Comparison of ENCODE assay signal across 1 cellular context in the genomic region with DNA sequence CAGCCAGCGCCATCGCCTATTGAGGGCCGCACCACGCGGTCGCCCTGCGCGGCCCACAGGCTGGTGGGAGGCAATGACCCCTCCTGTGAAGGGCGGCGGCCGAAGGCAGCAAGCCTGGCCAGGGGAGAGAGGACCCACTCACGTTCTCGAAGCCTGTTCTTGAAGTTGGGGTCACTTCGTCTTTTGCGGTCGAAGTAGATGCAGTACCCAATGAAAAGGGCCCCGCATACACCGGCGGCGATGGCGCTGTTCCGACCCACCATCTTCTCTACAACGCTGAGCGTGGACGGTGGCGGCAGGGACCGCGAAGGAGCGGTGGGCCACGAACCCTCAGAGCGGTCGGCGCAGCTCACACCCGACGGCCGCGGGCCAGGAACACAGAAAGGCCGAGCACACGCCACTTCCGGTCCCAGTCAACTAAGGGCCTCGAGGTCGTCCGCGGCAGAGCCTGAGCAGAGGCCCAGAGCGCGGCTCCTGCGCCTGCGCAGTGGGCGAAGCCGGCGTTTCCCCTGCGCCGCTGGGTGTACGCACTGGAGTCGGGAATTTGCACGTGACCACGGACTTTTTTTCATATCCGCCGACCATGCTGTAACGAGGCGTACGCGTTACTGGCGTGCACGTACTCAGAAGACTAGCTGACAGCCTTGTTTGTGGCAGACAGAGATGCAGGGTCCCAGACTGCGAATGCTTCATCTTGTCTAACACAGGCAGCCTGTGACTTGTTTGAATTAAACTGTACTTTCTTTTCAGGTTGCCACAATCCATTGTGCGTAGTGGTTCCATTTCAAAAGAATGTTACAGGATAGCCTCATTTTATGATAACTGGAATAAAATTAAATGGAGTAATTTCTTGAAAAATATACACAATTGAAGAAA.
TF ChIP-seq lines count a peak whose summit lies in the region.

A gene (minus strand): TSS at position 385 of the 876 bp plus-strand sequence. CDS start 122 bp downstream, at position 263.

TF ChIP-seq in HepG2, 621 proteins besides CTCF, POLR2A, EP300 and RAD21 (continued from another document and continues in another):
- TF ChIP-seq MAFK (conservative IDR thresholded peaks at IDR 0.05 in 1 of 2, IDR thresholded peaks at IDR 0.05 in 1 of 2; ENCODE audit: low read length in 2 of 2) = no peak
- TF ChIP-seq, protein P1, sequence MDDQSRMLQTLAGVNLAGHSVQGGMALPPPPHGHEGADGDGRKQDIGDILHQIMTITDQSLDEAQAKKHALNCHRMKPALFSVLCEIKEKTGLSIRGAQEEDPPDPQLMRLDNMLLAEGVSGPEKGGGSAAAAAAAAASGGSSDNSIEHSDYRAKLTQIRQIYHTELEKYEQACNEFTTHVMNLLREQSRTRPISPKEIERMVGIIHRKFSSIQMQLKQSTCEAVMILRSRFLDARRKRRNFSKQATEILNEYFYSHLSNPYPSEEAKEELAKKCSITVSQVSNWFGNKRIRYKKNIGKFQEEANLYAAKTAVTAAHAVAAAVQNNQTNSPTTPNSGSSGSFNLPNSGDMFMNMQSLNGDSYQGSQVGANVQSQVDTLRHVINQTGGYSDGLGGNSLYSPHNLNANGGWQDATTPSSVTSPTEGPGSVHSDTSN (CRISPR knock-in tag; IDR thresholded peaks at IDR 0.05; ENCODE audit: borderline replicate concordance) = no peak
- peak; percentile 38; the same call in 1 of the 2 replicates for TF ChIP-seq CREM (IDR thresholded peaks at IDR 0.05)
- no peak for TF ChIP-seq CREM (CRISPR knock-in tag; IDR thresholded peaks at IDR 0.05)
- TF ChIP-seq ZNF713 (CRISPR knock-in tag; IDR thresholded peaks at IDR 0.05) = no peak
- TF ChIP-seq ZNF572 (CRISPR knock-in tag; IDR thresholded peaks at IDR 0.05) = no peak
- TF ChIP-seq TSC22D2 (CRISPR knock-in tag; IDR thresholded peaks at IDR 0.05; ENCODE audit: borderline replicate concordance) = no peak; the same call in 1 of the 2 replicates
- TF ChIP-seq ZNF841 (CRISPR knock-in tag; IDR thresholded peaks at IDR 0.05; ENCODE audit: borderline replicate concordance) = 0 out of 2 replicates have a peak, but pooled peaks have one; percentile 47
- TF ChIP-seq, protein P2, sequence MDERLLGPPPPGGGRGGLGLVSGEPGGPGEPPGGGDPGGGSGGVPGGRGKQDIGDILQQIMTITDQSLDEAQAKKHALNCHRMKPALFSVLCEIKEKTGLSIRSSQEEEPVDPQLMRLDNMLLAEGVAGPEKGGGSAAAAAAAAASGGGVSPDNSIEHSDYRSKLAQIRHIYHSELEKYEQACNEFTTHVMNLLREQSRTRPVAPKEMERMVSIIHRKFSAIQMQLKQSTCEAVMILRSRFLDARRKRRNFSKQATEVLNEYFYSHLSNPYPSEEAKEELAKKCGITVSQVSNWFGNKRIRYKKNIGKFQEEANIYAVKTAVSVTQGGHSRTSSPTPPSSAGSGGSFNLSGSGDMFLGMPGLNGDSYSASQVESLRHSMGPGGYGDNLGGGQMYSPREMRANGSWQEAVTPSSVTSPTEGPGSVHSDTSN (CRISPR knock-in tag; IDR thresholded peaks at IDR 0.05) = no peak
- TF ChIP-seq ZNF331 (CRISPR knock-in tag; IDR thresholded peaks at IDR 0.05) = peak; percentile 76; the same call in 1 of the 2 replicates
- TF ChIP-seq ZBTB38 (CRISPR knock-in tag; IDR thresholded peaks at IDR 0.05) = peak; percentile 83
- peak; percentile 78; the same call in 1 of the 2 replicates for TF ChIP-seq SIN3A (IDR thresholded peaks at IDR 0.05; ENCODE audit: borderline replicate concordance, low read depth, low read length)
- no peak for TF ChIP-seq ZNF460 (CRISPR knock-in tag; IDR thresholded peaks at IDR 0.05; ENCODE audit: borderline replicate concordance)
- no peak for TF ChIP-seq EHMT2 (IDR thresholded peaks at IDR 0.05; ENCODE audit: borderline replicate concordance, low read depth, low read length)
- TF ChIP-seq RBAK (CRISPR knock-in tag; IDR thresholded peaks at IDR 0.05) = peak; percentile 70; the same call in 1 of the 2 replicates
- TF ChIP-seq JUND (CRISPR knock-in tag; IDR thresholded peaks at IDR 0.05) = no peak
- peak; percentile 67; the same call in 1 of the 2 replicates for TF ChIP-seq ZNF878 (CRISPR knock-in tag; IDR thresholded peaks at IDR 0.05)
- TF ChIP-seq SIN3B (IDR thresholded peaks at IDR 0.05; ENCODE audit: low read length) = no peak
- TF ChIP-seq, protein P3, sequence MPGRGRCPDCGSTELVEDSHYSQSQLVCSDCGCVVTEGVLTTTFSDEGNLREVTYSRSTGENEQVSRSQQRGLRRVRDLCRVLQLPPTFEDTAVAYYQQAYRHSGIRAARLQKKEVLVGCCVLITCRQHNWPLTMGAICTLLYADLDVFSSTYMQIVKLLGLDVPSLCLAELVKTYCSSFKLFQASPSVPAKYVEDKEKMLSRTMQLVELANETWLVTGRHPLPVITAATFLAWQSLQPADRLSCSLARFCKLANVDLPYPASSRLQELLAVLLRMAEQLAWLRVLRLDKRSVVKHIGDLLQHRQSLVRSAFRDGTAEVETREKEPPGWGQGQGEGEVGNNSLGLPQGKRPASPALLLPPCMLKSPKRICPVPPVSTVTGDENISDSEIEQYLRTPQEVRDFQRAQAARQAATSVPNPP (CRISPR knock-in tag; IDR thresholded peaks at IDR 0.05) = 0 out of 2 replicates have a peak, but pooled peaks have one; percentile 11
- TF ChIP-seq, protein P4, sequence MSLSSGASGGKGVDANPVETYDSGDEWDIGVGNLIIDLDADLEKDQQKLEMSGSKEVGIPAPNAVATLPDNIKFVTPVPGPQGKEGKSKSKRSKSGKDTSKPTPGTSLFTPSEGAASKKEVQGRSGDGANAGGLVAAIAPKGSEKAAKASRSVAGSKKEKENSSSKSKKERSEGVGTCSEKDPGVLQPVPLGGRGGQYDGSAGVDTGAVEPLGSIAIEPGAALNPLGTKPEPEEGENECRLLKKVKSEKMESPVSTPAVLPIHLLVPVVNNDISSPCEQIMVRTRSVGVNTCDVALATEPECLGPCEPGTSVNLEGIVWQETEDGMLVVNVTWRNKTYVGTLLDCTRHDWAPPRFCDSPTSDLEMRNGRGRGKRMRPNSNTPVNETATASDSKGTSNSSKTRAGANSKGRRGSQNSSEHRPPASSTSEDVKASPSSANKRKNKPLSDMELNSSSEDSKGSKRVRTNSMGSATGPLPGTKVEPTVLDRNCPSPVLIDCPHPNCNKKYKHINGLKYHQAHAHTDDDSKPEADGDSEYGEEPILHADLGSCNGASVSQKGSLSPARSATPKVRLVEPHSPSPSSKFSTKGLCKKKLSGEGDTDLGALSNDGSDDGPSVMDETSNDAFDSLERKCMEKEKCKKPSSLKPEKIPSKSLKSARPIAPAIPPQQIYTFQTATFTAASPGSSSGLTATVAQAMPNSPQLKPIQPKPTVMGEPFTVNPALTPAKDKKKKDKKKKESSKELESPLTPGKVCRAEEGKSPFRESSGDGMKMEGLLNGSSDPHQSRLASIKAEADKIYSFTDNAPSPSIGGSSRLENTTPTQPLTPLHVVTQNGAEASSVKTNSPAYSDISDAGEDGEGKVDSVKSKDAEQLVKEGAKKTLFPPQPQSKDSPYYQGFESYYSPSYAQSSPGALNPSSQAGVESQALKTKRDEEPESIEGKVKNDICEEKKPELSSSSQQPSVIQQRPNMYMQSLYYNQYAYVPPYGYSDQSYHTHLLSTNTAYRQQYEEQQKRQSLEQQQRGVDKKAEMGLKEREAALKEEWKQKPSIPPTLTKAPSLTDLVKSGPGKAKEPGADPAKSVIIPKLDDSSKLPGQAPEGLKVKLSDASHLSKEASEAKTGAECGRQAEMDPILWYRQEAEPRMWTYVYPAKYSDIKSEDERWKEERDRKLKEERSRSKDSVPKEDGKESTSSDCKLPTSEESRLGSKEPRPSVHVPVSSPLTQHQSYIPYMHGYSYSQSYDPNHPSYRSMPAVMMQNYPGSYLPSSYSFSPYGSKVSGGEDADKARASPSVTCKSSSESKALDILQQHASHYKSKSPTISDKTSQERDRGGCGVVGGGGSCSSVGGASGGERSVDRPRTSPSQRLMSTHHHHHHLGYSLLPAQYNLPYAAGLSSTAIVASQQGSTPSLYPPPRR (CRISPR knock-in tag; IDR thresholded peaks at IDR 0.05; ENCODE audit: borderline replicate concordance) = peak; percentile 50; the same call in 1 of the 2 replicates
- TF ChIP-seq FOXO1 (CRISPR knock-in tag; IDR thresholded peaks at IDR 0.05) = peak; percentile 26; the same call in 1 of the 2 replicates
- TF ChIP-seq, protein P5, sequence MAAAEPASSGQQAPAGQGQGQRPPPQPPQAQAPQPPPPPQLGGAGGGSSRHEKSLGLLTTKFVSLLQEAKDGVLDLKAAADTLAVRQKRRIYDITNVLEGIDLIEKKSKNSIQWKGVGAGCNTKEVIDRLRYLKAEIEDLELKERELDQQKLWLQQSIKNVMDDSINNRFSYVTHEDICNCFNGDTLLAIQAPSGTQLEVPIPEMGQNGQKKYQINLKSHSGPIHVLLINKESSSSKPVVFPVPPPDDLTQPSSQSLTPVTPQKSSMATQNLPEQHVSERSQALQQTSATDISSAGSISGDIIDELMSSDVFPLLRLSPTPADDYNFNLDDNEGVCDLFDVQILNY (CRISPR knock-in tag; conservative IDR thresholded peaks at IDR 0.05) = no peak
- peak; percentile 20; the same call in 1 of the 2 replicates for TF ChIP-seq RFX5 (IDR thresholded peaks at IDR 0.05; ENCODE audit: low read depth, low read length)
- TF ChIP-seq, protein P6, sequence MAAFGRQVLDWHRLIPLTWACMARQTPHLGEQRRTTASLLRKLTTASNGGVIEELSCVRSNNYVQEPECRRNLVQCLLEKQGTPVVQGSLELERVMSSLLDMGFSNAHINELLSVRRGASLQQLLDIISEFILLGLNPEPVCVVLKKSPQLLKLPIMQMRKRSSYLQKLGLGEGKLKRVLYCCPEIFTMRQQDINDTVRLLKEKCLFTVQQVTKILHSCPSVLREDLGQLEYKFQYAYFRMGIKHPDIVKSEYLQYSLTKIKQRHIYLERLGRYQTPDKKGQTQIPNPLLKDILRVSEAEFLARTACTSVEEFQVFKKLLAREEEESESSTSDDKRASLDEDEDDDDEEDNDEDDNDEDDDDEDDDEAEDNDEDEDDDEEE (CRISPR knock-in tag; IDR thresholded peaks at IDR 0.05) = peak; percentile 93
- peak; percentile 89 for TF ChIP-seq GATAD1 (CRISPR knock-in tag; IDR thresholded peaks at IDR 0.05)
- 0 out of 2 replicates have a peak, but pooled peaks have one; percentile 26 for TF ChIP-seq CHD4 (IDR thresholded peaks at IDR 0.05; ENCODE audit: borderline replicate concordance, low read length)
- TF ChIP-seq ZNF556 (CRISPR knock-in tag; IDR thresholded peaks at IDR 0.05; ENCODE audit: borderline replicate concordance) = peak; percentile 66; the same call in 1 of the 2 replicates
- TF ChIP-seq, protein P7, sequence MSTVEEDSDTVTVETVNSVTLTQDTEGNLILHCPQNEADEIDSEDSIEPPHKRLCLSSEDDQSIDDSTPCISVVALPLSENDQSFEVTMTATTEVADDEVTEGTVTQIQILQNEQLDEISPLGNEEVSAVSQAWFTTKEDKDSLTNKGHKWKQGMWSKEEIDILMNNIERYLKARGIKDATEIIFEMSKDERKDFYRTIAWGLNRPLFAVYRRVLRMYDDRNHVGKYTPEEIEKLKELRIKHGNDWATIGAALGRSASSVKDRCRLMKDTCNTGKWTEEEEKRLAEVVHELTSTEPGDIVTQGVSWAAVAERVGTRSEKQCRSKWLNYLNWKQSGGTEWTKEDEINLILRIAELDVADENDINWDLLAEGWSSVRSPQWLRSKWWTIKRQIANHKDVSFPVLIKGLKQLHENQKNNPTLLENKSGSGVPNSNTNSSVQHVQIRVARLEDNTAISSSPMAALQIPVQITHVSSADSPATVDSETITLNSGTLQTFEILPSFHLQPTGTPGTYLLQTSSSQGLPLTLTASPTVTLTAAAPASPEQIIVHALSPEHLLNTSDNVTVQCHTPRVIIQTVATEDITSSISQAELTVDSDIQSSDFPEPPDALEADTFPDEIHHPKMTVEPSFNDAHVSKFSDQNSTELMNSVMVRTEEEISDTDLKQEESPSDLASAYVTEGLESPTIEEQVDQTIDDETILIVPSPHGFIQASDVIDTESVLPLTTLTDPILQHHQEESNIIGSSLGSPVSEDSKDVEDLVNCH (CRISPR knock-in tag; IDR thresholded peaks at IDR 0.05) = no peak
- TF ChIP-seq, protein P8, sequence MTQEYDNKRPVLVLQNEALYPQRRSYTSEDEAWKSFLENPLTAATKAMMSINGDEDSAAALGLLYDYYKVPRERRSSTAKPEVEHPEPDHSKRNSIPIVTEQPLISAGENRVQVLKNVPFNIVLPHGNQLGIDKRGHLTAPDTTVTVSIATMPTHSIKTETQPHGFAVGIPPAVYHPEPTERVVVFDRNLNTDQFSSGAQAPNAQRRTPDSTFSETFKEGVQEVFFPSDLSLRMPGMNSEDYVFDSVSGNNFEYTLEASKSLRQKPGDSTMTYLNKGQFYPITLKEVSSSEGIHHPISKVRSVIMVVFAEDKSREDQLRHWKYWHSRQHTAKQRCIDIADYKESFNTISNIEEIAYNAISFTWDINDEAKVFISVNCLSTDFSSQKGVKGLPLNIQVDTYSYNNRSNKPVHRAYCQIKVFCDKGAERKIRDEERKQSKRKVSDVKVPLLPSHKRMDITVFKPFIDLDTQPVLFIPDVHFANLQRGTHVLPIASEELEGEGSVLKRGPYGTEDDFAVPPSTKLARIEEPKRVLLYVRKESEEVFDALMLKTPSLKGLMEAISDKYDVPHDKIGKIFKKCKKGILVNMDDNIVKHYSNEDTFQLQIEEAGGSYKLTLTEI (CRISPR knock-in tag; conservative IDR thresholded peaks at IDR 0.05) = no peak
- TF ChIP-seq ZFP82 (CRISPR knock-in tag; IDR thresholded peaks at IDR 0.05; ENCODE audit: borderline replicate concordance) = peak; percentile 86; the same call in 1 of the 2 replicates
- TF ChIP-seq, protein P9, sequence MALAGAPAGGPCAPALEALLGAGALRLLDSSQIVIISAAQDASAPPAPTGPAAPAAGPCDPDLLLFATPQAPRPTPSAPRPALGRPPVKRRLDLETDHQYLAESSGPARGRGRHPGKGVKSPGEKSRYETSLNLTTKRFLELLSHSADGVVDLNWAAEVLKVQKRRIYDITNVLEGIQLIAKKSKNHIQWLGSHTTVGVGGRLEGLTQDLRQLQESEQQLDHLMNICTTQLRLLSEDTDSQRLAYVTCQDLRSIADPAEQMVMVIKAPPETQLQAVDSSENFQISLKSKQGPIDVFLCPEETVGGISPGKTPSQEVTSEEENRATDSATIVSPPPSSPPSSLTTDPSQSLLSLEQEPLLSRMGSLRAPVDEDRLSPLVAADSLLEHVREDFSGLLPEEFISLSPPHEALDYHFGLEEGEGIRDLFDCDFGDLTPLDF (CRISPR knock-in tag; IDR thresholded peaks at IDR 0.05) = peak; percentile 78
- TF ChIP-seq, protein P10, sequence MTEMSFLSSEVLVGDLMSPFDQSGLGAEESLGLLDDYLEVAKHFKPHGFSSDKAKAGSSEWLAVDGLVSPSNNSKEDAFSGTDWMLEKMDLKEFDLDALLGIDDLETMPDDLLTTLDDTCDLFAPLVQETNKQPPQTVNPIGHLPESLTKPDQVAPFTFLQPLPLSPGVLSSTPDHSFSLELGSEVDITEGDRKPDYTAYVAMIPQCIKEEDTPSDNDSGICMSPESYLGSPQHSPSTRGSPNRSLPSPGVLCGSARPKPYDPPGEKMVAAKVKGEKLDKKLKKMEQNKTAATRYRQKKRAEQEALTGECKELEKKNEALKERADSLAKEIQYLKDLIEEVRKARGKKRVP (CRISPR knock-in tag; IDR thresholded peaks at IDR 0.05) = peak in 1 of 2 experiments; percentile 77; a peak in 2 of 4 replicates
- no peak for TF ChIP-seq TAF15 (IDR thresholded peaks at IDR 0.05; ENCODE audit: low read depth, low read length, poor library complexity, severe bottlenecking)
- TF ChIP-seq GTF3A (CRISPR knock-in tag; conservative IDR thresholded peaks at IDR 0.05) = no peak; the same call in 1 of the 2 replicates
- TF ChIP-seq CAMTA2 (CRISPR knock-in tag; IDR thresholded peaks at IDR 0.05; ENCODE audit: borderline replicate concordance) = no peak; the same call in none of the 2 replicates
- TF ChIP-seq HDAC6 (IDR thresholded peaks at IDR 0.05; ENCODE audit: low read depth, low read length) = no peak
